Comparison of ENCODE assay signal across 25 cellular contexts in genomic region chr4:3760833-3761232, GRCh38. TPM values are rescaled to one million over a fixed set of nuclear protein-coding genes. Genes with fewer than 3 reads are reported as not detected.
A peak's percentile ranks its signal among the peaks of the same experiment; 100 is the strongest.
DNase-seq lines count a peak whose midpoint lies in the region; ATAC-seq, FAIRE-seq and TF ChIP-seq lines count a peak whose summit lies in the region.
"Had no signal": no experiment of that assay in that cellular context is flagged by ENCODE, and none has a peak within 500 bp of the region (broad histone marks: within the 10 kb centered on the region; RNA-seq: fewer than 3 reads in every experiment).

No MANE protein-coding gene starts in this region.

- no peaks in the 10 kb centered on the region for H3K4me1 Mint-ChIP-seq in neural progenitor cell
- H3K4me1 Mint-ChIP-seq in stimulated activated memory B cell treated with anti-CD40 and anti-IgM and Interleukin-4, amounts not matched to agents 10 μg/mL and 1 μg/mL and 100 μg/mL, for 72 hours: no peaks in the 10 kb centered on the region
- H3K4me1 Mint-ChIP-seq: CD14-positive monocyte; CD8-positive, alpha-beta memory T cell had no signal

- H3K27me3 ChIP-seq in H1 (replicated peaks in 1 of 4; ENCODE audit: control insufficient read depth in 3 of 4, extremely low read depth in 1 of 4, insufficient read depth in 3 of 4, low read length in 3 of 4) (peaks cover 0 to 13% (median 12%) of the 10 kb centered on the region in 4 experiments; a peak in 6 of 7 replicates), neural progenitor cell (peaks cover 28% of the 10 kb centered on the region), tibial artery (no peaks in the 10 kb centered on the region), PC-3 (ENCODE audit: low read length) (peaks cover 28% of the 10 kb centered on the region)
- H3K27me3 ChIP-seq: BE2C had no signal

- H3K4me3 ChIP-seq in H1 (ENCODE audit: extremely low read depth in 1 of 4, insufficient read depth in 2 of 4, low read depth in 3 of 4, low read length in 4 of 4): no peak overlapping the region
- no peak overlapping the region for H3K4me3 ChIP-seq in neural progenitor cell
- H3K4me3 ChIP-seq in tibial artery: no peak overlapping the region
- no peak overlapping the region for H3K4me3 ChIP-seq in PC-3 (ENCODE audit: low read length)
- H3K4me3 ChIP-seq: BLaER1 treated with 17β-estradiol and CSF1 and Interleukin-3, amounts not matched to agents 10 nM and 100 nM had no signal

- peaks cover 14% of the 10 kb centered on the region for H3K27me3 Mint-ChIP-seq in neural progenitor cell (ENCODE audit: insufficient read depth, low read depth)
- H3K27me3 Mint-ChIP-seq in stimulated activated memory B cell treated with anti-CD40 and anti-IgM and Interleukin-4, amounts not matched to agents 10 μg/mL and 1 μg/mL and 100 μg/mL, for 72 hours: peaks cover 57% of the 10 kb centered on the region

- no peaks in the 10 kb centered on the region; a peak in 1 of 8 replicates for H3K36me3 ChIP-seq in H1 (ENCODE audit: control insufficient read depth in 2 of 4, insufficient read depth in 4 of 4, low read length in 3 of 4)
- no peaks in the 10 kb centered on the region for H3K36me3 ChIP-seq in neural progenitor cell
- H3K36me3 ChIP-seq in tibial artery: no peaks in the 10 kb centered on the region
- H3K36me3 ChIP-seq in PC-3 (ENCODE audit: low read depth, low read length): no peaks in the 10 kb centered on the region
- H3K36me3 ChIP-seq: BE2C; BLaER1 treated with 17β-estradiol and CSF1 and Interleukin-3, amounts not matched to agents 10 nM and 100 nM had no signal

- no peaks in the 10 kb centered on the region for H3K9me2 ChIP-seq in PC-3 (replicated peaks; ENCODE audit: low read length)

- H3K4me3 Mint-ChIP-seq in neural progenitor cell: no peak overlapping the region
- no peak overlapping the region for H3K4me3 Mint-ChIP-seq in stimulated activated memory B cell treated with anti-CD40 and anti-IgM and Interleukin-4, amounts not matched to agents 10 μg/mL and 1 μg/mL and 100 μg/mL, for 72 hours
- H3K4me3 Mint-ChIP-seq: CD14-positive monocyte; CD4-positive, alpha-beta T cell; CD8-positive, alpha-beta memory T cell; H9 had no signal

- no peaks in the 10 kb centered on the region for H3K36me3 Mint-ChIP-seq in neural progenitor cell
- H3K36me3 Mint-ChIP-seq in stimulated activated memory B cell treated with anti-CD40 and anti-IgM and Interleukin-4, amounts not matched to agents 10 μg/mL and 1 μg/mL and 100 μg/mL, for 72 hours: no peaks in the 10 kb centered on the region
- H3K36me3 Mint-ChIP-seq: CD14-positive monocyte; CD8-positive, alpha-beta memory T cell had no signal

- H3K79me2 ChIP-seq in H1 (ENCODE audit: control insufficient read depth in 1 of 2, insufficient read depth in 2 of 2, low read length in 2 of 2): no peaks in the 10 kb centered on the region
- H3K79me2 ChIP-seq in neural progenitor cell (ENCODE audit: low read depth): no peaks in the 10 kb centered on the region
- H3K79me2 ChIP-seq in PC-3 (ENCODE audit: low read length): no peaks in the 10 kb centered on the region

- no peak for ATAC-seq in stimulated activated memory B cell treated with anti-CD40 and anti-IgM and Interleukin-4, amounts not matched to agents 10 μg/mL and 1 μg/mL and 100 μg/mL, for 72 hours
- ATAC-seq in GM21447 (IDR thresholded peaks at IDR 0.05; ENCODE audit: unreplicated experiment) (no peak), PC-3 (no peak)
- ATAC-seq: HCT116 had no signal

- H3K4me1 ChIP-seq in H1 (replicated peaks in 1 of 4; ENCODE audit: control insufficient read depth in 3 of 4, insufficient read depth in 4 of 4, low read length in 3 of 4): peaks cover 0 to 2% (median 1%) of the 10 kb centered on the region in 4 experiments; a peak in 5 of 7 replicates
- no peaks in the 10 kb centered on the region for H3K4me1 ChIP-seq in neural progenitor cell
- peaks cover 0 to 64% (median 26%) of the 10 kb centered on the region in 4 donors for H3K4me1 ChIP-seq in tibial artery
- H3K4me1 ChIP-seq in PC-3 (ENCODE audit: insufficient read depth, low read length): no peaks in the 10 kb centered on the region
- H3K4me1 ChIP-seq: BE2C had no signal

- TF ChIP-seq CTCF in H1 (IDR thresholded peaks at IDR 0.05; ENCODE audit: control extremely low read depth in 1 of 3, insufficient read depth in 1 of 3, low read depth in 1 of 3, low read length in 3 of 3) (no peak), neural progenitor cell (IDR thresholded peaks at IDR 0.05) (no peak), tibial artery (IDR thresholded peaks at IDR 0.05) (no peak), PC-3 (conservative IDR thresholded peaks at IDR 0.05; ENCODE audit: low read depth, low read length) (no peak)

- no peak overlapping the region for H3K14ac ChIP-seq in H1 (ENCODE audit: insufficient read length)

- FAIRE-seq in H1 (lab: Jason Lieb, UNC): no peak
- FAIRE-seq: D721Med, GM12891, GM18507 had no signal

- no peak overlapping the region for H4K5ac ChIP-seq in H1 (ENCODE audit: insufficient read length, low read depth, low read length)

- no peak overlapping the region for H4K91ac ChIP-seq in H1 (replicated peaks; ENCODE audit: insufficient read length, low read length)

- H3K79me1 ChIP-seq in H1 (ENCODE audit: low read depth, low read length): no peaks in the 10 kb centered on the region

- no peak overlapping the region for H2BK5ac ChIP-seq in H1 (ENCODE audit: low read depth, low read length)

- no peak overlapping the region for H3K27ac Mint-ChIP-seq in neural progenitor cell
- no peak overlapping the region for H3K27ac Mint-ChIP-seq in stimulated activated memory B cell treated with anti-CD40 and anti-IgM and Interleukin-4, amounts not matched to agents 10 μg/mL and 1 μg/mL and 100 μg/mL, for 72 hours
- H3K27ac Mint-ChIP-seq: CD14-positive monocyte; CD4-positive, alpha-beta T cell; CD8-positive, alpha-beta memory T cell; H9 had no signal

- H3F3A ChIP-seq in neural progenitor cell (ENCODE audit: low read depth) (peaks cover 10% of the 10 kb centered on the region), PC-3 (ENCODE audit: low read length, unreplicated experiment) (no peaks in the 10 kb centered on the region)

- H4K8ac ChIP-seq in H1 (ENCODE audit: extremely low read depth, insufficient read depth, low read length): no peak overlapping the region

- no TSS peak for BruUV-seq in PC-3 (replicated peaks; lab: Mats Ljungman, UMichigan)

- H3K56ac ChIP-seq in H1 (replicated peaks; ENCODE audit: insufficient read length, low read depth, low read length): no peak overlapping the region

- peaks cover 6% of the 10 kb centered on the region for H3K23me2 ChIP-seq in H1 (ENCODE audit: low read depth, low read length)

- peaks cover 0 to 8% of the 10 kb centered on the region in 2 experiments for H4K20me1 ChIP-seq in H1 (replicated peaks in 1 of 2; ENCODE audit: control insufficient read depth in 1 of 2, insufficient read depth in 2 of 2, low read length in 2 of 2)
- H4K20me1 ChIP-seq in neural progenitor cell (ENCODE audit: low read depth): no peaks in the 10 kb centered on the region
- H4K20me1 ChIP-seq in PC-3 (ENCODE audit: low read length): no peaks in the 10 kb centered on the region

- H2AFZ ChIP-seq in H1 (ENCODE audit: low read length) (no peak overlapping the region), neural progenitor cell (replicated peaks) (no peak overlapping the region), PC-3 (ENCODE audit: low read length) (no peak overlapping the region)

- DNase-seq in GM03348 (ENCODE audit: low spot score) (peak; percentile 58), H1 (ENCODE audit: low read depth in 1 of 2, low spot score in 2 of 2) (no peak), neural progenitor cell (ENCODE audit: low spot score) (peak; percentile 27), tibial artery (no peak), PC-3 (no peak)
- no peak for DNase-seq in stimulated activated CD4-positive, alpha-beta T cell treated with anti-CD3 and anti-CD28 coated beads, Interleukin-12 subunit alpha, Interleukin-12 subunit beta, amount 100 ng/mL, for 4 hours
- DNase-seq: AML-193; BE2C; CD4-positive, alpha-beta T cell; CD8-positive, alpha-beta memory T cell; DMS 273 treated with DMSO at 0.1 percent for 48 hours; DMS79; EL; GDM1; GOT3; H9 had no signal

- H3K27ac ChIP-seq in H1 (ENCODE audit: low read depth, low read length) (no peak overlapping the region), neural progenitor cell (no peak overlapping the region), tibial artery (peak overlapping the region; percentile 42 to 51), PC-3 (ENCODE audit: low read length) (no peak overlapping the region)
- H3K27ac ChIP-seq: BLaER1 treated with 17β-estradiol and CSF1 and Interleukin-3, amounts not matched to agents 10 nM and 100 nM had no signal

- H2BK120ac ChIP-seq in H1 (replicated peaks; ENCODE audit: low read depth, low read length): no peak overlapping the region

- no peak overlapping the region for H3K23ac ChIP-seq in H1 (ENCODE audit: insufficient read length)

- H2BK12ac ChIP-seq in H1 (ENCODE audit: low read depth, low read length): no peak overlapping the region

- H2BK15ac ChIP-seq in H1 (ENCODE audit: low read length): peak overlapping the region; percentile 81; the same call in 1 of the 2 replicates

- TF ChIP-seq RAD21 in H1 (IDR thresholded peaks at IDR 0.05 in 1 of 2, conservative IDR thresholded peaks at IDR 0.05 in 1 of 2; ENCODE audit: low read depth in 2 of 2, low read length in 2 of 2): no peak

- H3K4ac ChIP-seq in H1 (replicated peaks; ENCODE audit: insufficient read length, low read depth, low read length): no peak overlapping the region

- CTCF ChIA-PET in H1 (lab: Charles Lee; ENCODE audit: partially characterized antibody): interaction anchor here (0.6 to 4.9 kb wide), 7 partner anchors 12 to 443 kb away, joined by 3 to 44 read pairs (median 4); no protein-coding TSS in a partner anchor
- CTCF ChIA-PET in PC-3 (lab: Charles Lee): no interaction called here

- H3K9me3 Mint-ChIP-seq in neural progenitor cell: peaks cover 3% of the 10 kb centered on the region
- H3K9me3 Mint-ChIP-seq in stimulated activated memory B cell treated with anti-CD40 and anti-IgM and Interleukin-4, amounts not matched to agents 10 μg/mL and 1 μg/mL and 100 μg/mL, for 72 hours: peaks cover 4% of the 10 kb centered on the region
- H3K9me3 Mint-ChIP-seq: CD4-positive, alpha-beta T cell; CD8-positive, alpha-beta memory T cell had no signal

- 83% methylated on average over 5 of the region's 5 CpGs; no CpG with 5 or more reads in 1 of the 2 experiments for WGBS in H1 (ENCODE audit: extremely low coverage in 1 of 2, insufficient coverage in 1 of 2, insufficient read length in 1 of 2, insufficient replicate concordance in 2 of 2, low coverage in 1 of 2, low lambda C conversion rate in 2 of 2, missing lambda C conversion rate in 1 of 2), 2 experiments

- POLR2A ChIA-PET in H1 (lab: Charles Lee; ENCODE audit: partially characterized antibody) (interaction anchor here (1.6 kb wide), 1 partner anchor 22 kb away, joined by 4 read pairs; no protein-coding TSS in a partner anchor), PC-3 (lab: Charles Lee; ENCODE audit: unreplicated experiment) (no interaction called here)

- no peak for TF ChIP-seq POLR2A in H1 (IDR thresholded peaks at IDR 0.05; ENCODE audit: control extremely low read depth in 1 of 2, low read depth in 2 of 2, low read length in 2 of 2)

- H3K4me2 ChIP-seq in H1 (ENCODE audit: insufficient read depth in 1 of 2, low read depth in 2 of 2, low read length in 2 of 2) (no peak overlapping the region), neural progenitor cell (no peak overlapping the region), PC-3 (ENCODE audit: low read length) (no peak overlapping the region)
- H3K4me2 ChIP-seq: BLaER1 treated with 17β-estradiol and CSF1 and Interleukin-3, amounts not matched to agents 10 nM and 100 nM had no signal

- TF ChIP-seq EP300 in H1 (IDR thresholded peaks at IDR 0.05; ENCODE audit: borderline replicate concordance in 1 of 2, low read depth in 2 of 2, low read length in 2 of 2): no peak

- intact Hi-C loops in tibial artery (cut with DNase I; ENCODE audit: low total_unique reads): loop anchor here (5.0 to 10.0 kb wide), 2 partner anchors 114 to 184 kb away; no protein-coding TSS in a partner anchor
- intact Hi-C loops in PC-3 (cut with micrococcal nuclease): no loop called here

- H2AK5ac ChIP-seq in H1 (ENCODE audit: low read depth, low read length): no peak overlapping the region

- H3K18ac ChIP-seq in H1 (ENCODE audit: extremely low read depth, low read length): no peak overlapping the region

- H3K9me3 ChIP-seq in H1 (ENCODE audit: insufficient read depth in 2 of 2, low read depth in 1 of 2, low read length in 1 of 2) (peaks cover 0 to 4% of the 10 kb centered on the region in 2 experiments; a peak in 2 of 4 replicates), neural progenitor cell (ENCODE audit: low read depth) (no peaks in the 10 kb centered on the region), tibial artery (peaks cover 0 to 8% (median 4%) of the 10 kb centered on the region in 3 donors), PC-3 (ENCODE audit: low read length) (no peaks in the 10 kb centered on the region)
- H3K9me3 ChIP-seq: BE2C; BLaER1 treated with 17β-estradiol and CSF1 and Interleukin-3, amounts not matched to agents 10 nM and 100 nM had no signal

- H2BK20ac ChIP-seq in H1 (ENCODE audit: low read length): no peak overlapping the region

- H3K9ac ChIP-seq in H1 (replicated peaks in 1 of 4; ENCODE audit: extremely low read depth in 1 of 4, low read depth in 3 of 4, low read length in 3 of 4) (no peak overlapping the region), neural progenitor cell (no peak overlapping the region), PC-3 (ENCODE audit: low read length) (no peak overlapping the region)
- H3K9ac ChIP-seq: BLaER1 treated with 17β-estradiol and CSF1 and Interleukin-3, amounts not matched to agents 10 nM and 100 nM had no signal

RNA-seq across cellular contexts. Expression of gene ADRA2C, which starts 5.4 kb away (rescaled TPM):
- total RNA-seq in H1 (2021; fragmentation: NEBNext Ultra II Directional; extraction: Animal tissue kit (Norgen Biotek cat#: 25700)): 13.8 and 14.8 TPM in 2 replicates
- 14.6 and 27.3 TPM in 2 replicates for polyA plus RNA-seq in H1 (2011; rRNA removed)
- 15.1 TPM for polyA plus RNA-seq in H1 (2011; cell fraction: cytosol; rRNA removed)
- polyA plus RNA-seq in H1 (2011; cell fraction: nucleus; rRNA removed): 35.4 TPM
- 4.8 to 12.3 TPM (median 11.4 TPM) in 4 replicates for polyA plus RNA-seq in H1 (2012, experiment 1 of 2)
- polyA plus RNA-seq in H1 (2012, experiment 2 of 2): 5.9 TPM
- 9.6 TPM for polyA plus RNA-seq in H1 (2013, experiment 1 of 2)
- 8.5 TPM for polyA plus RNA-seq in H1 (2013, experiment 2 of 2)
- polyA minus RNA-seq in H1 (2011; rRNA and poly(A)+ RNA removed): 10.0 and 12.3 TPM in 2 replicates
- 11.6 TPM for polyA minus RNA-seq in H1 (2011; cell fraction: cytosol; rRNA and poly(A)+ RNA removed)
- polyA minus RNA-seq in H1 (2011; cell fraction: nucleus; rRNA and poly(A)+ RNA removed): 16.3 TPM
- 2.5 and 12.9 TPM in 2 replicates for total RNA-seq in neural progenitor cell (ENCODE audit: low replicate concordance)
- total RNA-seq in PC-3 (2014; rRNA removed): 0.52 TPM in 1 of 2 replicates, not detected in the other
- total RNA-seq: CD4-positive, alpha-beta T cell; CD8-positive, alpha-beta memory T cell had no signal
- polyA plus RNA-seq: AG04450; CD14-positive monocyte; CD8-positive, alpha-beta memory T cell had no signal

Comparison
In these comparisons a context has a peak if more than half of its experiments do, and no peak if none do; other contexts are left out.
1. DNase-seq: peak in GM03348 (single experiment) and neural progenitor cell (single experiment); none in H1 (0 of 2), tibial artery (0 of 2), stimulated activated CD4-positive, alpha-beta T cell treated with anti-CD3 and anti-CD28 coated beads, Interleukin-12 subunit alpha, Interleukin-12 subunit beta, amount 100 ng/mL, for 4 hours (single experiment) and PC-3 (single experiment).
2. H3K27ac ChIP-seq: peak in tibial artery (2 of 2); none in H1 (single experiment), neural progenitor cell (single experiment) and PC-3 (single experiment).